ENCODE assay signal across 1 cellular context in genomic region chr11:65569973-65570918, GRCh38.
TF ChIP-seq lines count a peak whose summit lies in the region.

A gene with protein sequence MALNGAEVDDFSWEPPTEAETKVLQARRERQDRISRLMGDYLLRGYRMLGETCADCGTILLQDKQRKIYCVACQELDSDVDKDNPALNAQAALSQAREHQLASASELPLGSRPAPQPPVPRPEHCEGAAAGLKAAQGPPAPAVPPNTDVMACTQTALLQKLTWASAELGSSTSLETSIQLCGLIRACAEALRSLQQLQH (plus strand): TSS chr11:65570477. CDS start chr11:65570492, 15 bp downstream.

TF ChIP-seq in HepG2, 621 proteins besides CTCF, POLR2A, EP300 and RAD21 (continued from another document and continues in another):
- TF ChIP-seq ZNF407 (CRISPR knock-in tag; IDR thresholded peaks at IDR 0.05; ENCODE audit: not compliant biosample characterization) (peak; percentile 52), JUNB (CRISPR knock-in tag; IDR thresholded peaks at IDR 0.05; ENCODE audit: borderline replicate concordance) (no peak), ZNF33B (CRISPR knock-in tag; IDR thresholded peaks at IDR 0.05) (peak; percentile 42; the same call in 1 of the 2 replicates), KLF9 (CRISPR knock-in tag; IDR thresholded peaks at IDR 0.05; ENCODE audit: low read depth) (peak; percentile 94), ZC3H4 (CRISPR knock-in tag; IDR thresholded peaks at IDR 0.05; ENCODE audit: borderline replicate concordance) (0 out of 2 replicates have a peak, but pooled peaks have one; percentile 37), TRIM24 (CRISPR knock-in tag; IDR thresholded peaks at IDR 0.05) (no peak), ZNF382 (CRISPR knock-in tag; IDR thresholded peaks at IDR 0.05; ENCODE audit: borderline replicate concordance) (no peak), ZNF646 (CRISPR knock-in tag; IDR thresholded peaks at IDR 0.05) (no peak), ZFP91 (CRISPR knock-in tag; IDR thresholded peaks at IDR 0.05; ENCODE audit: borderline replicate concordance) (peak; percentile 96), ZBTB8A (CRISPR knock-in tag; IDR thresholded peaks at IDR 0.05; ENCODE audit: borderline replicate concordance, low read depth) (no peak), ATF7 (IDR thresholded peaks at IDR 0.05) (peak; percentile 12; the same call in 1 of the 2 replicates), ATF7 (CRISPR knock-in tag; IDR thresholded peaks at IDR 0.05) (peak; percentile 88), ZNF235 (CRISPR knock-in tag; IDR thresholded peaks at IDR 0.05; ENCODE audit: borderline replicate concordance) (peak; percentile 73; the same call in 1 of the 2 replicates), RARA (CRISPR knock-in tag; IDR thresholded peaks at IDR 0.05) (peak; percentile 49; the same call in 1 of the 2 replicates), ZNF614 (CRISPR knock-in tag; IDR thresholded peaks at IDR 0.05; ENCODE audit: borderline replicate concordance) (peak; percentile 68), GABPA (IDR thresholded peaks at IDR 0.05; ENCODE audit: low read depth, low read length) (no peak), GABPA (CRISPR knock-in tag; IDR thresholded peaks at IDR 0.05; ENCODE audit: low read depth) (peak; percentile 99), XRCC5 (optimal IDR thresholded peaks at IDR 0.05; ENCODE audit: low read length) (peak; percentile 84), SMARCE1 (IDR thresholded peaks at IDR 0.05; ENCODE audit: borderline replicate concordance) (no peak), KMT2B (CRISPR knock-in tag; IDR thresholded peaks at IDR 0.05) (peak; percentile 85), TEF (CRISPR knock-in tag; IDR thresholded peaks at IDR 0.05) (no peak), SYNCRIP (IDR thresholded peaks at IDR 0.05; ENCODE audit: insufficient read depth, low read depth, low read length) (no peak), ZSCAN20 (CRISPR knock-in tag; IDR thresholded peaks at IDR 0.05; ENCODE audit: borderline replicate concordance) (no peak), PHF20 (CRISPR knock-in tag; IDR thresholded peaks at IDR 0.05) (peak; percentile 97), THYN1 (CRISPR knock-in tag; IDR thresholded peaks at IDR 0.05; ENCODE audit: borderline replicate concordance, low read depth) (no peak), SIX1 (CRISPR knock-in tag; IDR thresholded peaks at IDR 0.05; ENCODE audit: borderline replicate concordance) (no peak), MXD1 (CRISPR knock-in tag; IDR thresholded peaks at IDR 0.05) (peak; percentile 87)
- TF ChIP-seq, protein P1, sequence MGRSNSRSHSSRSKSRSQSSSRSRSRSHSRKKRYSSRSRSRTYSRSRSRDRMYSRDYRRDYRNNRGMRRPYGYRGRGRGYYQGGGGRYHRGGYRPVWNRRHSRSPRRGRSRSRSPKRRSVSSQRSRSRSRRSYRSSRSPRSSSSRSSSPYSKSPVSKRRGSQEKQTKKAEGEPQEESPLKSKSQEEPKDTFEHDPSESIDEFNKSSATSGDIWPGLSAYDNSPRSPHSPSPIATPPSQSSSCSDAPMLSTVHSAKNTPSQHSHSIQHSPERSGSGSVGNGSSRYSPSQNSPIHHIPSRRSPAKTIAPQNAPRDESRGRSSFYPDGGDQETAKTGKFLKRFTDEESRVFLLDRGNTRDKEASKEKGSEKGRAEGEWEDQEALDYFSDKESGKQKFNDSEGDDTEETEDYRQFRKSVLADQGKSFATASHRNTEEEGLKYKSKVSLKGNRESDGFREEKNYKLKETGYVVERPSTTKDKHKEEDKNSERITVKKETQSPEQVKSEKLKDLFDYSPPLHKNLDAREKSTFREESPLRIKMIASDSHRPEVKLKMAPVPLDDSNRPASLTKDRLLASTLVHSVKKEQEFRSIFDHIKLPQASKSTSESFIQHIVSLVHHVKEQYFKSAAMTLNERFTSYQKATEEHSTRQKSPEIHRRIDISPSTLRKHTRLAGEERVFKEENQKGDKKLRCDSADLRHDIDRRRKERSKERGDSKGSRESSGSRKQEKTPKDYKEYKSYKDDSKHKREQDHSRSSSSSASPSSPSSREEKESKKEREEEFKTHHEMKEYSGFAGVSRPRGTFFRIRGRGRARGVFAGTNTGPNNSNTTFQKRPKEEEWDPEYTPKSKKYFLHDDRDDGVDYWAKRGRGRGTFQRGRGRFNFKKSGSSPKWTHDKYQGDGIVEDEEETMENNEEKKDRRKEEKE (IDR thresholded peaks at IDR 0.05): no peak
- TF ChIP-seq, protein P2, sequence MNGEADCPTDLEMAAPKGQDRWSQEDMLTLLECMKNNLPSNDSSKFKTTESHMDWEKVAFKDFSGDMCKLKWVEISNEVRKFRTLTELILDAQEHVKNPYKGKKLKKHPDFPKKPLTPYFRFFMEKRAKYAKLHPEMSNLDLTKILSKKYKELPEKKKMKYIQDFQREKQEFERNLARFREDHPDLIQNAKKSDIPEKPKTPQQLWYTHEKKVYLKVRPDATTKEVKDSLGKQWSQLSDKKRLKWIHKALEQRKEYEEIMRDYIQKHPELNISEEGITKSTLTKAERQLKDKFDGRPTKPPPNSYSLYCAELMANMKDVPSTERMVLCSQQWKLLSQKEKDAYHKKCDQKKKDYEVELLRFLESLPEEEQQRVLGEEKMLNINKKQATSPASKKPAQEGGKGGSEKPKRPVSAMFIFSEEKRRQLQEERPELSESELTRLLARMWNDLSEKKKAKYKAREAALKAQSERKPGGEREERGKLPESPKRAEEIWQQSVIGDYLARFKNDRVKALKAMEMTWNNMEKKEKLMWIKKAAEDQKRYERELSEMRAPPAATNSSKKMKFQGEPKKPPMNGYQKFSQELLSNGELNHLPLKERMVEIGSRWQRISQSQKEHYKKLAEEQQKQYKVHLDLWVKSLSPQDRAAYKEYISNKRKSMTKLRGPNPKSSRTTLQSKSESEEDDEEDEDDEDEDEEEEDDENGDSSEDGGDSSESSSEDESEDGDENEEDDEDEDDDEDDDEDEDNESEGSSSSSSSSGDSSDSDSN (CRISPR knock-in tag; IDR thresholded peaks at IDR 0.05): peak; percentile 95
- TF ChIP-seq, protein P3, sequence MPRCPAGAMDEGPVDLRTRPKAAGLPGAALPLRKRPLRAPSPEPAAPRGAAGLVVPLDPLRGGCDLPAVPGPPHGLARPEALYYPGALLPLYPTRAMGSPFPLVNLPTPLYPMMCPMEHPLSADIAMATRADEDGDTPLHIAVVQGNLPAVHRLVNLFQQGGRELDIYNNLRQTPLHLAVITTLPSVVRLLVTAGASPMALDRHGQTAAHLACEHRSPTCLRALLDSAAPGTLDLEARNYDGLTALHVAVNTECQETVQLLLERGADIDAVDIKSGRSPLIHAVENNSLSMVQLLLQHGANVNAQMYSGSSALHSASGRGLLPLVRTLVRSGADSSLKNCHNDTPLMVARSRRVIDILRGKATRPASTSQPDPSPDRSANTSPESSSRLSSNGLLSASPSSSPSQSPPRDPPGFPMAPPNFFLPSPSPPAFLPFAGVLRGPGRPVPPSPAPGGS (CRISPR knock-in tag; IDR thresholded peaks at IDR 0.05): peak; percentile 47; the same call in 1 of the 2 replicates
